In genomic region chr14:61517861-61518802, GRCh38 we compare ENCODE assay signal across 13 cellular contexts.
DNase-seq lines count a peak whose midpoint lies in the region; ATAC-seq and TF ChIP-seq lines count a peak whose summit lies in the region.
"Had no signal": no experiment of that assay in that cellular context is flagged by ENCODE, and none has a peak within 500 bp of the region (broad histone marks: within the 10 kb centered on the region; RNA-seq: fewer than 3 reads in every experiment).

No MANE protein-coding gene starts in this region.

- H3K4me1 ChIP-seq in left ventricle myocardium inferior = peaks cover 55% of the 10 kb centered on the region

- H3K36me3 ChIP-seq in left ventricle myocardium inferior = no peaks in the 10 kb centered on the region
- H3K36me3 ChIP-seq: upper lobe of left lung had no signal

- peak; percentile 60 for ATAC-seq in activated CD4-positive, alpha-beta T cell treated with anti-CD3 and anti-CD28 coated beads for 36 hours
- no peak for ATAC-seq in HG02840 (IDR thresholded peaks at IDR 0.05; ENCODE audit: low FRiP score, unreplicated experiment)

- peak overlapping the region; percentile 64 for H3K27ac Mint-ChIP-seq in activated CD4-positive, alpha-beta T cell treated with anti-CD3 and anti-CD28 coated beads for 36 hours
- peak overlapping the region; percentile 77 for H3K27ac Mint-ChIP-seq in stimulated activated naive CD8-positive, alpha-beta T cell treated with anti-CD3 and anti-CD28 coated beads, Interleukin-15, Interleukin-2, amounts not matched to agents 100 ng/mL and 50 ng/mL, for 24 hours
- H3K27ac Mint-ChIP-seq: dendritic cell treated with granulocyte-macrophage colony-stimulating factor and Interleukin-4, amounts not matched to agents 40 ng/mL and 50 ng/mL, for 4 days had no signal

- H3K4me3 ChIP-seq in left ventricle myocardium inferior = no peak overlapping the region
- H3K4me3 ChIP-seq: upper lobe of left lung had no signal

- peaks cover 43% of the 10 kb centered on the region for H3K36me3 Mint-ChIP-seq in activated CD4-positive, alpha-beta T cell treated with anti-CD3 and anti-CD28 coated beads for 36 hours (ENCODE audit: low read depth)
- peaks cover 76% of the 10 kb centered on the region for H3K36me3 Mint-ChIP-seq in stimulated activated naive CD8-positive, alpha-beta T cell treated with anti-CD3 and anti-CD28 coated beads, Interleukin-15, Interleukin-2, amounts not matched to agents 100 ng/mL and 50 ng/mL, for 24 hours (ENCODE audit: low read depth)

- TF ChIP-seq CTCF in RWPE1 (conservative IDR thresholded peaks at IDR 0.05; ENCODE audit: low read depth) (no peak), left ventricle myocardium inferior (IDR thresholded peaks at IDR 0.05; ENCODE audit: borderline replicate concordance) (no peak)

- no peaks in the 10 kb centered on the region for H3K27me3 Mint-ChIP-seq in activated CD4-positive, alpha-beta T cell treated with anti-CD3 and anti-CD28 coated beads for 36 hours
- no peaks in the 10 kb centered on the region for H3K27me3 Mint-ChIP-seq in stimulated activated naive CD8-positive, alpha-beta T cell treated with anti-CD3 and anti-CD28 coated beads, Interleukin-15, Interleukin-2, amounts not matched to agents 100 ng/mL and 50 ng/mL, for 24 hours
- H3K27me3 Mint-ChIP-seq: dendritic cell treated with granulocyte-macrophage colony-stimulating factor and Interleukin-4, amounts not matched to agents 40 ng/mL and 50 ng/mL, for 4 days had no signal

- intact Hi-C loops in activated CD4-positive, alpha-beta T cell treated with anti-CD3 and anti-CD28 coated beads for 36 hours (cut with DNase I, micrococcal nuclease) = no loop called here
- intact Hi-C loops in left ventricle myocardium inferior (cut with micrococcal nuclease) = no loop called here

- H3K4me3 Mint-ChIP-seq in activated CD4-positive, alpha-beta T cell treated with anti-CD3 and anti-CD28 coated beads for 36 hours = no peak overlapping the region
- peak overlapping the region; percentile 35 for H3K4me3 Mint-ChIP-seq in stimulated activated naive CD8-positive, alpha-beta T cell treated with anti-CD3 and anti-CD28 coated beads, Interleukin-15, Interleukin-2, amounts not matched to agents 100 ng/mL and 50 ng/mL, for 24 hours
- H3K4me3 Mint-ChIP-seq: dendritic cell treated with granulocyte-macrophage colony-stimulating factor and Interleukin-4, amounts not matched to agents 40 ng/mL and 50 ng/mL, for 4 days had no signal

- CTCF ChIA-PET in activated CD4-positive, alpha-beta T cell treated with anti-CD3 and anti-CD28 coated beads for 36 hours (lab: Charles Lee) = interaction anchor here (0.8 to 1.7 kb wide), 2 partner anchors 22 to 43 kb away, joined by 4 to 5 read pairs; no protein-coding TSS in a partner anchor
- CTCF ChIA-PET in RWPE1 (lab: Yijun Ruan, JAX) = interaction anchor here (0.6 kb wide), 2 partner anchors 102 to 180 kb away, joined by 3 to 4 read pairs; no protein-coding TSS in a partner anchor

- DNase-seq in activated CD4-positive, alpha-beta T cell treated with anti-CD3 and anti-CD28 coated beads for 36 hours = no peak
- DNase-seq in activated CD4-positive, alpha-beta T cell treated with anti-CD3 and anti-CD28 coated beads for 48 hours = no peak
- DNase-seq in RWPE1 (ENCODE audit: low spot score) = no peak
- no peak for DNase-seq in left ventricle myocardium inferior
- DNase-seq in AML-193 (lab: John Stamatoyannopoulos, UW) = no peak
- DNase-seq in SK-N-DZ (ENCODE audit: low spot score) = no peak
- DNase-seq: GF-D8, hypothalamus, NCI-H345, upper lobe of left lung had no signal

- H3K9me3 ChIP-seq in left ventricle myocardium inferior (replicated peaks) = no peaks in the 10 kb centered on the region
- H3K9me3 ChIP-seq: upper lobe of left lung had no signal

- H3K27ac ChIP-seq in RWPE1 (peak overlapping the region; percentile 55), left ventricle myocardium inferior (replicated peaks) (peak overlapping the region; percentile 74)

- peaks cover 85% of the 10 kb centered on the region for H3K4me1 Mint-ChIP-seq in activated CD4-positive, alpha-beta T cell treated with anti-CD3 and anti-CD28 coated beads for 36 hours
- H3K4me1 Mint-ChIP-seq in stimulated activated naive CD8-positive, alpha-beta T cell treated with anti-CD3 and anti-CD28 coated beads, Interleukin-15, Interleukin-2, amounts not matched to agents 100 ng/mL and 50 ng/mL, for 24 hours (ENCODE audit: low read depth) = peaks cover 97% of the 10 kb centered on the region

- H3K9me3 Mint-ChIP-seq in activated CD4-positive, alpha-beta T cell treated with anti-CD3 and anti-CD28 coated beads for 36 hours (ENCODE audit: low read depth) = no peaks in the 10 kb centered on the region
- H3K9me3 Mint-ChIP-seq in stimulated activated naive CD8-positive, alpha-beta T cell treated with anti-CD3 and anti-CD28 coated beads, Interleukin-15, Interleukin-2, amounts not matched to agents 100 ng/mL and 50 ng/mL, for 24 hours = peaks cover 7% of the 10 kb centered on the region
- H3K9me3 Mint-ChIP-seq: dendritic cell treated with granulocyte-macrophage colony-stimulating factor and Interleukin-4, amounts not matched to agents 40 ng/mL and 50 ng/mL, for 4 days had no signal

- POLR2A ChIA-PET in activated CD4-positive, alpha-beta T cell treated with anti-CD3 and anti-CD28 coated beads for 36 hours (lab: Charles Lee) = no interaction called here
- POLR2A ChIA-PET in RWPE1 (lab: Yijun Ruan, JAX; ENCODE audit: low non-redundant PET) = no interaction called here

- no peaks in the 10 kb centered on the region for H3K27me3 ChIP-seq in left ventricle myocardium inferior (ENCODE audit: low read depth)
- H3K27me3 ChIP-seq: upper lobe of left lung had no signal
